8 cellular contexts compared by ENCODE assay signal in genomic region chr18:59140287-59140885, GRCh38. TPM values are rescaled to one million over a fixed set of nuclear protein-coding genes. Genes with fewer than 3 reads are reported as not detected.
DNase-seq lines count a peak whose midpoint lies in the region; ATAC-seq and TF ChIP-seq lines count a peak whose summit lies in the region.

No MANE protein-coding gene starts in this region.

- WGBS in IMR-90 (ENCODE audit: extremely low coverage in 2 of 2, insufficient read length in 1 of 2), 2 experiments: 0% methylated on average over 4 of the region's 16 CpGs; no CpG with 5 or more reads in 1 of the 2 experiments

- peak overlapping the region; percentile 93 for H3K4me2 ChIP-seq in IMR-90 (ENCODE audit: low read depth, low read length)
- peak overlapping the region; percentile 94 for H3K4me2 ChIP-seq in osteoblast (ENCODE audit: insufficient read depth, low read length)

- no peak overlapping the region for H3K4ac ChIP-seq in IMR-90 (ENCODE audit: low read depth, low read length)

- peaks cover 30% of the 10 kb centered on the region for H3K4me1 Mint-ChIP-seq in activated T-helper 17 cell treated with anti-CD3 and anti-CD28 coated beads, Interleukin-2, amount 50 U/mL, for 72 hours

- H4K8ac ChIP-seq in IMR-90 (ENCODE audit: low read depth in 2 of 2, low read length in 2 of 2): peak overlapping the region in 1 of 2 experiments; percentile 38; a peak in 1 of 4 replicates

- H4K91ac ChIP-seq in IMR-90 (ENCODE audit: insufficient read depth, low read depth, low read length): no peak overlapping the region

- H2BK15ac ChIP-seq in IMR-90 (ENCODE audit: low read depth, low read length): no peak overlapping the region

- ATAC-seq in IMR-90 (ENCODE audit: low read depth): peak; percentile 10
- no peak for ATAC-seq in activated T-helper 17 cell treated with anti-CD3 and anti-CD28 coated beads, Interleukin-2, amount 50 U/mL, for 72 hours (replicated peaks)
- ATAC-seq in Right ventricle myocardium superior (ENCODE audit: poor library complexity): peak; percentile 36

- peak overlapping the region; percentile 83 for H3K4me3 Mint-ChIP-seq in activated T-helper 17 cell treated with anti-CD3 and anti-CD28 coated beads, Interleukin-2, amount 50 U/mL, for 72 hours

- H3K18ac ChIP-seq in IMR-90 (ENCODE audit: low read depth, low read length): no peak overlapping the region

- H3K14ac ChIP-seq in IMR-90 (replicated peaks; ENCODE audit: low read depth, low read length): peak overlapping the region; percentile 69

- TF ChIP-seq CTCF in GM06990 (IDR thresholded peaks at IDR 0.05; ENCODE audit: insufficient read depth, low read length, poor library complexity, severe bottlenecking) (no peak), IMR-90 (conservative IDR thresholded peaks at IDR 0.05; ENCODE audit: low read depth, low read length) (no peak), osteoblast (IDR thresholded peaks at IDR 0.05; ENCODE audit: extremely low read depth, low read depth, low read length) (no peak)

- no peak overlapping the region for H3K56ac ChIP-seq in IMR-90 (ENCODE audit: extremely low read depth, insufficient read depth, low read length)

- peak overlapping the region; percentile 100 for H2AFZ ChIP-seq in IMR-90 (replicated peaks; ENCODE audit: low read length, poor library complexity)
- H2AFZ ChIP-seq in osteoblast (ENCODE audit: low read length): peak overlapping the region; percentile 97

- intact Hi-C loops in IMR-90 (cut with micrococcal nuclease) (no loop called here), Right ventricle myocardium superior (cut with DNase I) (no loop called here)

- POLR2A ChIA-PET in IMR-90 (lab: Charles Lee; ENCODE audit: unreplicated experiment): no interaction called here

- H2AK9ac ChIP-seq in IMR-90 (replicated peaks; ENCODE audit: low read depth, low read length, poor library complexity): peak overlapping the region; percentile 88

- peaks cover 7% of the 10 kb centered on the region for H3K27me3 Mint-ChIP-seq in activated T-helper 17 cell treated with anti-CD3 and anti-CD28 coated beads, Interleukin-2, amount 50 U/mL, for 72 hours

- H3K9me3 ChIP-seq in IMR-90 (ENCODE audit: control insufficient read depth, insufficient read depth, low read length) (no peaks in the 10 kb centered on the region), osteoblast (ENCODE audit: low read depth, low read length) (no peaks in the 10 kb centered on the region)

- no peak overlapping the region for H4K5ac ChIP-seq in IMR-90 (ENCODE audit: low read depth, low read length)

- H3K9me1 ChIP-seq in IMR-90 (ENCODE audit: insufficient read depth, low read length): no peaks in the 10 kb centered on the region

- dilution Hi-C loops in IMR-90 (cut with HindIII; ENCODE audit: low sequenced_read_pairs, unreplicated experiment): no loop called here

- H4K20me1 ChIP-seq in IMR-90 (ENCODE audit: insufficient read depth, low read length) (no peaks in the 10 kb centered on the region), osteoblast (ENCODE audit: insufficient read depth, low read length) (no peaks in the 10 kb centered on the region)

- H3K27ac ChIP-seq in IMR-90 (ENCODE audit: insufficient read depth, low read length) (no peak overlapping the region), osteoblast (ENCODE audit: low read depth, low read length) (no peak overlapping the region)

- H3K36me3 ChIP-seq in GM06990 (ENCODE audit: control insufficient read depth, insufficient read depth, low read length) (no peaks in the 10 kb centered on the region), IMR-90 (ENCODE audit: control insufficient read depth, insufficient read depth, low read length) (no peaks in the 10 kb centered on the region), osteoblast (ENCODE audit: insufficient read depth, low read length) (no peaks in the 10 kb centered on the region)

- H2BK120ac ChIP-seq in IMR-90 (ENCODE audit: low read depth, low read length): no peak overlapping the region

- no peak for TF ChIP-seq POLR2A in IMR-90 (IDR thresholded peaks at IDR 0.05; ENCODE audit: low read depth, low read length)

- in situ Hi-C loops in IMR-90 (cut with MboI; ENCODE audit: low sequenced_read_pairs): no loop called here

- no peaks in the 10 kb centered on the region for H3K9me3 Mint-ChIP-seq in activated T-helper 17 cell treated with anti-CD3 and anti-CD28 coated beads, Interleukin-2, amount 50 U/mL, for 72 hours

- H3K4me1 ChIP-seq in IMR-90 (ENCODE audit: control insufficient read depth, insufficient read depth, low read length) (no peaks in the 10 kb centered on the region), osteoblast (ENCODE audit: insufficient read depth, low read length) (peaks cover 8% of the 10 kb centered on the region)

- H3K36me3 Mint-ChIP-seq in activated T-helper 17 cell treated with anti-CD3 and anti-CD28 coated beads, Interleukin-2, amount 50 U/mL, for 72 hours (ENCODE audit: low read depth): peaks cover 21% of the 10 kb centered on the region

- DNase-seq in 8988T: peak; percentile 6
- DNase-seq in GM06990 (ENCODE audit: extremely low read depth, insufficient read length): no peak
- DNase-seq in IMR-90: peak; percentile 51
- DNase-seq in Right ventricle myocardium superior: no peak
- DNase-seq in osteoblast (ENCODE audit: insufficient read length, low spot score, missing footprints): peak; percentile 85
- DNase-seq in NCI-H2196 (lab: John Stamatoyannopoulos, UW; ENCODE audit: unreplicated experiment): no peak
- DNase-seq in activated CD4-positive, alpha-beta T cell treated with anti-CD3 and anti-CD28 coated beads for 1 hour: no peak

- H3K4me3 ChIP-seq in GM06990 (replicated peaks; ENCODE audit: low read depth, low read length): peak overlapping the region; percentile 95
- peak overlapping the region; percentile 78 for H3K4me3 ChIP-seq in IMR-90 (ENCODE audit: insufficient read depth, low read depth, low read length)
- H3K4me3 ChIP-seq in osteoblast (ENCODE audit: insufficient read depth, low read length): peak overlapping the region; percentile 78

- TF ChIP-seq RAD21 in IMR-90 (IDR thresholded peaks at IDR 0.05; ENCODE audit: low read length): no peak

- peaks cover 3% of the 10 kb centered on the region for H3K79me2 ChIP-seq in osteoblast (ENCODE audit: insufficient read depth, low read length)

- H3K23ac ChIP-seq in IMR-90 (ENCODE audit: low read depth, low read length): peak overlapping the region; percentile 75; the same call in 1 of the 2 replicates

- peaks cover 11 to 22% of the 10 kb centered on the region in 2 experiments; a peak in 3 of 4 replicates for H3K79me1 ChIP-seq in IMR-90 (ENCODE audit: low read depth in 1 of 2, low read length in 2 of 2)

- H3K27me3 ChIP-seq in GM06990 (replicated peaks; ENCODE audit: control insufficient read depth, insufficient read depth, low read length): no peaks in the 10 kb centered on the region
- H3K27me3 ChIP-seq in IMR-90 (ENCODE audit: control insufficient read depth, insufficient read depth, low read length): peaks cover 4% of the 10 kb centered on the region
- H3K27me3 ChIP-seq in osteoblast (ENCODE audit: insufficient read depth, low read length): peaks cover 15% of the 10 kb centered on the region

- no peak overlapping the region for H3K9ac ChIP-seq in IMR-90 (ENCODE audit: low read depth, low read length)

- no peak overlapping the region for H2BK20ac ChIP-seq in IMR-90 (ENCODE audit: low read depth, low read length)

- H2AK5ac ChIP-seq in IMR-90 (ENCODE audit: low read depth, low read length): no peak overlapping the region

- BruUV-seq in IMR-90 (replicated peaks; lab: Mats Ljungman, UMichigan): no TSS peak

- H3K27ac Mint-ChIP-seq in activated T-helper 17 cell treated with anti-CD3 and anti-CD28 coated beads, Interleukin-2, amount 50 U/mL, for 72 hours: peak overlapping the region; percentile 97

- CTCF ChIA-PET in IMR-90 (lab: Yijun Ruan, JAX): no interaction called here

- no peak overlapping the region for H2BK5ac ChIP-seq in IMR-90 (ENCODE audit: low read depth, low read length, poor library complexity, severe bottlenecking)

TF ChIP-seq in IMR-90, 13 proteins besides CTCF, POLR2A, EP300 and RAD21:
- TF ChIP-seq SMC3 (IDR thresholded peaks at IDR 0.05; ENCODE audit: low read depth, low read length): no peak
- no peak for TF ChIP-seq NFE2L2 (IDR thresholded peaks at IDR 0.05; ENCODE audit: low read depth, low read length)
- TF ChIP-seq, protein P1, sequence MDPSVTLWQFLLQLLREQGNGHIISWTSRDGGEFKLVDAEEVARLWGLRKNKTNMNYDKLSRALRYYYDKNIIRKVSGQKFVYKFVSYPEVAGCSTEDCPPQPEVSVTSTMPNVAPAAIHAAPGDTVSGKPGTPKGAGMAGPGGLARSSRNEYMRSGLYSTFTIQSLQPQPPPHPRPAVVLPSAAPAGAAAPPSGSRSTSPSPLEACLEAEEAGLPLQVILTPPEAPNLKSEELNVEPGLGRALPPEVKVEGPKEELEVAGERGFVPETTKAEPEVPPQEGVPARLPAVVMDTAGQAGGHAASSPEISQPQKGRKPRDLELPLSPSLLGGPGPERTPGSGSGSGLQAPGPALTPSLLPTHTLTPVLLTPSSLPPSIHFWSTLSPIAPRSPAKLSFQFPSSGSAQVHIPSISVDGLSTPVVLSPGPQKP (IDR thresholded peaks at IDR 0.05; ENCODE audit: borderline replicate concordance, low read depth, low read length): no peak
- peak; percentile 32; the same call in 1 of the 2 replicates for TF ChIP-seq MXI1 (IDR thresholded peaks at IDR 0.05; ENCODE audit: borderline replicate concordance, low read depth, low read length)
- TF ChIP-seq, protein P2, sequence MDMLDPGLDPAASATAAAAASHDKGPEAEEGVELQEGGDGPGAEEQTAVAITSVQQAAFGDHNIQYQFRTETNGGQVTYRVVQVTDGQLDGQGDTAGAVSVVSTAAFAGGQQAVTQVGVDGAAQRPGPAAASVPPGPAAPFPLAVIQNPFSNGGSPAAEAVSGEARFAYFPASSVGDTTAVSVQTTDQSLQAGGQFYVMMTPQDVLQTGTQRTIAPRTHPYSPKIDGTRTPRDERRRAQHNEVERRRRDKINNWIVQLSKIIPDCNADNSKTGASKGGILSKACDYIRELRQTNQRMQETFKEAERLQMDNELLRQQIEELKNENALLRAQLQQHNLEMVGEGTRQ (IDR thresholded peaks at IDR 0.05; ENCODE audit: low read depth, low read length): no peak

RNA-seq across cellular contexts. Expression of gene SEC11C, which starts 0.7 kb away (rescaled TPM):
- total RNA-seq in IMR-90 (2012; rRNA removed) (8.9 and 10.6 TPM in 2 replicates), Right ventricle myocardium superior (18.4 TPM), osteoblast (10.1 and 10.6 TPM in 2 replicates)
- 11.9 and 14.4 TPM in 2 replicates for polyA plus RNA-seq in IMR-90 (2012; rRNA removed)
- 4.4 and 8.9 TPM in 2 replicates for polyA plus RNA-seq in IMR-90 (2012; cell fraction: cytosol; rRNA removed)
- 1.9 and 2.9 TPM in 2 replicates for polyA plus RNA-seq in IMR-90 (2012; cell fraction: nucleus; rRNA removed; ENCODE audit: low replicate concordance)
- 10 to 100 TPM; 57.9 to 87.8 TPM for total RNA-seq in activated T-helper 17 cell treated with anti-CD3 and anti-CD28 coated beads, Interleukin-2, amount 50 U/mL, for 72 hours

Comparison
In these comparisons a context has a peak if more than half of its experiments do, and no peak if none do; other contexts are left out.
1. DNase-seq: peak in 8988T (single experiment), IMR-90 (single experiment) and osteoblast (single experiment); none in GM06990 (single experiment), Right ventricle myocardium superior (single experiment), NCI-H2196 (single experiment) and activated CD4-positive, alpha-beta T cell treated with anti-CD3 and anti-CD28 coated beads for 1 hour (single experiment).
2. Peak in every context shown above with its lines, with median percentiles within 50 percentile points of each other: H3K4me3 ChIP-seq.